24 cellular contexts compared by ENCODE assay signal in genomic region chr18:74183110-74183509, GRCh38. TPM values are rescaled to one million over a fixed set of nuclear protein-coding genes. Genes with fewer than 3 reads are reported as not detected.
DNase-seq lines count a peak whose midpoint lies in the region; ATAC-seq, FAIRE-seq and TF ChIP-seq lines count a peak whose summit lies in the region.
"Had no signal": no experiment of that assay in that cellular context is flagged by ENCODE, and none has a peak within 500 bp of the region (broad histone marks: within the 10 kb centered on the region; RNA-seq: fewer than 3 reads in every experiment).

No MANE protein-coding gene starts in this region.

- H3K27me3 ChIP-seq in SJCRH30 = no peaks in the 10 kb centered on the region
- H3K27me3 ChIP-seq: ascending aorta had no signal

- H3K9me3 ChIP-seq in SJCRH30 (replicated peaks) = no peaks in the 10 kb centered on the region
- H3K9me3 ChIP-seq: ascending aorta, SJSA1, spleen, thoracic aorta had no signal

- no peaks in the 10 kb centered on the region for H3K4me1 ChIP-seq in SJCRH30
- H3K4me1 ChIP-seq: ascending aorta, heart right ventricle, left ventricle myocardium inferior, SJSA1, spleen had no signal

- ATAC-seq in HG03354 (IDR thresholded peaks at IDR 0.05; ENCODE audit: poor library complexity, severe bottlenecking, unreplicated experiment) (no peak), HG03571 (IDR thresholded peaks at IDR 0.05; ENCODE audit: unreplicated experiment) (no peak), GM19452 (IDR thresholded peaks at IDR 0.05; ENCODE audit: unreplicated experiment) (no peak)
- ATAC-seq: heart right ventricle; naive thymus-derived CD8-positive, alpha-beta T cell had no signal

- no peak for TF ChIP-seq CTCF in D721Med (IDR thresholded peaks at IDR 0.05; ENCODE audit: insufficient read depth, missing control alignments)

- peak; percentile 91 for FAIRE-seq in D721Med (lab: Jason Lieb, UNC)
- FAIRE-seq: HTR-8/SVneo had no signal

- H3K4me3 ChIP-seq in SJCRH30 = no peak overlapping the region
- H3K4me3 ChIP-seq: ascending aorta, dorsolateral prefrontal cortex, heart right ventricle, left ventricle myocardium inferior, PC-9, SJSA1, spleen, thoracic aorta had no signal

- no peaks in the 10 kb centered on the region for H3K36me3 ChIP-seq in SJCRH30
- H3K36me3 ChIP-seq: ascending aorta, heart right ventricle, left ventricle myocardium inferior, SJSA1, spleen, thoracic aorta had no signal

- no peak overlapping the region for H3K27ac ChIP-seq in SJCRH30
- H3K27ac ChIP-seq: ascending aorta, C4-2B, dorsolateral prefrontal cortex, heart right ventricle, KMS-11, left ventricle myocardium inferior, PC-9, SJSA1, spleen, thoracic aorta had no signal

- DNase-seq in D721Med (ENCODE audit: insufficient read length, low spot score) (no peak), NCI-H1417 treated with DMSO at 0.1 percent for 48 hours (lab: John Stamatoyannopoulos, UW) (peak; percentile 20), NCI-H510A (lab: John Stamatoyannopoulos, UW) (peak; percentile 96), SJCRH30 (peak; percentile 14 to 53), foreskin melanocyte (no peak)
- DNase-seq: activated CD4-positive, alpha-beta T cell treated with anti-CD3 and anti-CD28 coated beads, Interleukin-2, amount 10 ng/mL, durations not matched to agents 24 days and 14 days; dorsolateral prefrontal cortex; heart right ventricle; left ventricle myocardium inferior; MV-4-11; naive thymus-derived CD8-positive, alpha-beta T cell; spleen; stimulated activated CD4-positive, alpha-beta T cell treated with anti-CD3 and anti-CD28 coated beads, Interleukin-4, amount 100 ng/mL, for 24 hours; stimulated activated naive CD4-positive, alpha-beta T cell treated with Interleukin-2 at 50 U/mL for 16 hours had no signal

RNA-seq across cellular contexts. Expression of gene TIMM21, which starts 34.8 kb away (rescaled TPM):
- 48.8 and 59.4 TPM in 2 replicates for total RNA-seq in SJCRH30 (2014; rRNA removed; shearing (Covaris generic))

RNA-seq across cellular contexts. Expression of gene FBXO15, which starts 35.5 kb away (rescaled TPM):
- 0.36 TPM in 1 of 2 replicates, not detected in the other for total RNA-seq in SJCRH30 (2014; rRNA removed; shearing (Covaris generic))
- total RNA-seq: ascending aorta, left ventricle myocardium inferior had no signal

Comparison
In these comparisons a context has a peak if more than half of its experiments do, and no peak if none do; other contexts are left out.
1. DNase-seq: peak in NCI-H1417 treated with DMSO at 0.1 percent for 48 hours (single experiment), NCI-H510A (single experiment) and SJCRH30 (2 of 2); none in D721Med (single experiment) and foreskin melanocyte (single experiment).